ENCODE assay signal across 8 cellular contexts in the genomic region with DNA sequence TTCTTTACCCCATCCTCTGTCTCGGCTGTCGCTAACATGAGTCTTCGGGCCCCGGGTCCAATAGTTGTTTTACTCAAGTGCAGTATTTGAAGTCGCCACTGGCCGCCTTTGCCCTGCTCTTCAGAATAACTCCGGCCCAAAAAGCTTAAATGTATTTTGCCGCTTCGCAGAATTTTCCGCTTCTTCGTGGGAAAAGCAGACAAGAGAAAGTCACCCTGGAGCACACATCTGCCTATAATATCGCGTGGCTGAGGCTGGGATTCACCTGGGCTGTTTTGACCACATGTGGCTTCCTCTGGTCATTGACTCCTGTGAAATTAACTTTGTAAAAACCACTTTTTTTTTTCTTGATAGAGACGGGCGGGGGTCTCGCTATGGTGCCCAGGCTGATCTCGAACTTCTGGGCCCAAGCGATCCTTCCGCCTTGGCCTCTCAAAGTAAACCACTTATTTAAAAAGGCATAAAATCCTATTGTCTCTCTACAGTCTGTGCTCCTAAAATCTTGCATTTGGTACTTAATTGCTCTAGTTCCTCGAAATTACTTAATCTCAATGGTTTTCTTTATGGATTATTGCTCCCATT. TPM values are rescaled to one million over a fixed set of nuclear protein-coding genes. Genes with fewer than 3 reads are reported as not detected.
DNase-seq lines count a peak whose midpoint lies in the region; ATAC-seq and TF ChIP-seq lines count a peak whose summit lies in the region.

No MANE protein-coding gene starts in this region.

- no peaks in the 10 kb centered on the region for H3K27me3 Mint-ChIP-seq in chondrocyte (ENCODE audit: low read depth)

- H3K4me3 Mint-ChIP-seq in chondrocyte (ENCODE audit: unreplicated experiment), result peak overlapping the region; percentile 88

- H3K36me3 Mint-ChIP-seq in chondrocyte (ENCODE audit: low read depth), result peaks cover 4% of the 10 kb centered on the region

- no peaks in the 10 kb centered on the region for H3F3A ChIP-seq in Loucy (ENCODE audit: low read depth)

- no peak for DNase-seq in AG04450 (ENCODE audit: low read depth, low spot score)
- DNase-seq in chondrocyte (ENCODE audit: low spot score), result no peak
- no peak for DNase-seq in cortex of kidney (lab: John Stamatoyannopoulos, UW)
- DNase-seq in germinal center (ENCODE audit: low spot score), result no peak
- no peak for DNase-seq in HuH-7.5 (ENCODE audit: low spot score)

- H3K4me3 ChIP-seq in AG04450 (ENCODE audit: low read depth, low read length) (peak overlapping the region; percentile 89), Loucy (ENCODE audit: low read length, poor library complexity, severe bottlenecking) (peak overlapping the region; percentile 94), mononuclear cell (ENCODE audit: low read length) (peak overlapping the region; percentile 93)

- H3K9me2 ChIP-seq in Loucy (replicated peaks; ENCODE audit: low read depth, low read length), result no peaks in the 10 kb centered on the region

- H3K9me3 ChIP-seq in AG04450 (ENCODE audit: control insufficient read depth, insufficient read depth, low read length), result no peaks in the 10 kb centered on the region
- no peaks in the 10 kb centered on the region for H3K9me3 ChIP-seq in Loucy (ENCODE audit: insufficient read depth, low read depth, low read length)
- H3K9me3 ChIP-seq in mononuclear cell (ENCODE audit: low read depth, low read length), result no peaks in the 10 kb centered on the region

- peak overlapping the region; percentile 94 for H3K27ac Mint-ChIP-seq in chondrocyte (ENCODE audit: unreplicated experiment)

- no peaks in the 10 kb centered on the region for H3K36me3 ChIP-seq in Loucy (ENCODE audit: insufficient read depth, low read length)

- peak overlapping the region; percentile 87 for H3K9ac ChIP-seq in Loucy (ENCODE audit: low read depth, low read length, poor library complexity, severe bottlenecking)

- peak; percentile 12 for ATAC-seq in GM18907 (IDR thresholded peaks at IDR 0.05; ENCODE audit: unreplicated experiment)

- peak overlapping the region; percentile 21 for H3K27ac ChIP-seq in AG04450 (ENCODE audit: low read depth, low read length)

- H3K4me2 ChIP-seq in Loucy (ENCODE audit: low read depth, low read length, poor library complexity, severe bottlenecking), result peak overlapping the region; percentile 83

- peak overlapping the region; percentile 93 for H2AFZ ChIP-seq in Loucy (ENCODE audit: low read length)

- H3K4me1 ChIP-seq in Loucy (ENCODE audit: insufficient read depth, low read length, poor library complexity, severe bottlenecking) (peaks cover 21% of the 10 kb centered on the region), mononuclear cell (ENCODE audit: insufficient read depth, low read length) (peaks cover 24% of the 10 kb centered on the region)

- H3K79me2 ChIP-seq in Loucy (ENCODE audit: insufficient read depth, low read length), result peaks cover 53% of the 10 kb centered on the region

- H3K9me3 Mint-ChIP-seq in chondrocyte (ENCODE audit: low read depth), result no peaks in the 10 kb centered on the region

- peaks cover 30% of the 10 kb centered on the region for H3K4me1 Mint-ChIP-seq in chondrocyte (ENCODE audit: low read depth)

- CTCF ChIA-PET in AG04450 (lab: Charles Lee), result interaction anchor here (1.3 to 1.5 kb wide), 2 partner anchors 14 to 175 kb away, joined by 4 to 5 read pairs; no protein-coding TSS in a partner anchor

- peaks cover 16% of the 10 kb centered on the region for H4K20me1 ChIP-seq in Loucy (ENCODE audit: insufficient read depth, low read length, poor library complexity, severe bottlenecking)

- H3K27me3 ChIP-seq in AG04450 (ENCODE audit: control insufficient read depth, insufficient read depth, low read length), result no peaks in the 10 kb centered on the region
- H3K27me3 ChIP-seq in Loucy (ENCODE audit: insufficient read depth, low read length, poor library complexity, severe bottlenecking), result no peaks in the 10 kb centered on the region
- H3K27me3 ChIP-seq in mononuclear cell (ENCODE audit: insufficient read depth, low read length), result no peaks in the 10 kb centered on the region

- POLR2A ChIA-PET in AG04450 (lab: Yijun Ruan, JAX), result interaction anchor here (0.6 kb wide), 2 partner anchors 11 to 115 kb away, joined by 3 read pairs; a partner anchor contains a TSS

- TF ChIP-seq CTCF in AG04450 (IDR thresholded peaks at IDR 0.05; ENCODE audit: low read depth, low read length), result peak; percentile 8; the same call in 1 of the 2 replicates
- 0 out of 2 replicates have a peak, but pooled peaks have one; percentile 18 for TF ChIP-seq CTCF in Loucy (conservative IDR thresholded peaks at IDR 0.05; ENCODE audit: low read length)
- TF ChIP-seq CTCF in chondrocyte (IDR thresholded peaks at IDR 0.05), result peak; percentile 54

RNA-seq across cellular contexts. Expression of a gene that starts 0.7 kb away (rescaled TPM):
- polyA plus RNA-seq in AG04450 (2011; rRNA removed), result 19.2 and 22.9 TPM in 2 replicates
- 13.8 and 17.7 TPM in 2 replicates for polyA minus RNA-seq in AG04450 (2011; rRNA and poly(A)+ RNA removed)
- total RNA-seq in chondrocyte (43.6 to 58.0 TPM (median 49.1 TPM) in 3 replicates), mononuclear cell (33.1 TPM)
